Comparison of ENCODE assay signal across 8 cellular contexts in the genomic region with DNA sequence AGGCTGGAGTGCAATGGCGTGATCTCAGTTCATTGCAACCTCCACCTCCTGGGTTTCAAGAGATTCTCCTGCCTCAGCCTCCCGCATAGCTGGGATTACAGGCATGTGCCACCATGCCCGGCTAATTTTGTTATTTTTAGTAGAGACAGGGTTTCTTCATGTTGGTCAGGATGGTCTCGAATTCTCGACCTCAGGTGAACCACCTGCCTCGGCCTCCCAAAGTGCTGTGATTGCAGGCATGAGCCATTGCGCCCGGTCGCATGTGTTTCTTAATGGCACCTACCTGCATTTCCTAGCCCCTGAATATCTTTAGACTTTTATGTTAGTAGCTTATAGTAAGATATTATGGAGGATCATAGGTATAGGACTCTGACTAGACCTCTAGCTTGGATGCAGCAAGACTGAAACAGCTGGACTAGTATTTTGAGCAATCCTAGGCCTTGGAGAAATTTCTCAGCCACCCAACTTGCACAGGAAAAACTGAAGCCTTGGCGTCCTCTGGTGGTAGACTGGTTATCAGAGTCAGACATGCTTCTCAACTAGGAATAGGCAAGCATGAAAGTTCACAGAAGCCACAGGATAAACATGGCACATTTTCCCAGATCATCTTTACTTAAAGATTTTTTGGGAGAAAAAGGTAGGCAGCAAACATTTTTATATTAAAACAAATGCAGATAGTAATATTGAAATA. TPM values are rescaled to one million over a fixed set of nuclear protein-coding genes. Genes with fewer than 3 reads are reported as not detected.
DNase-seq lines count a peak whose midpoint lies in the region; ATAC-seq, FAIRE-seq and TF ChIP-seq lines count a peak whose summit lies in the region.

No MANE protein-coding gene starts in this region.

- peaks cover 47% of the 10 kb centered on the region for H3K36me3 ChIP-seq in K562 (ENCODE audit: control insufficient read depth, insufficient read depth, low read length)
- H3K36me3 ChIP-seq in tibial artery: peaks cover 30 to 61% (median 42%) of the 10 kb centered on the region in 3 donors

- ATAC-seq in K562 (peak; percentile 89), GM21381 (IDR thresholded peaks at IDR 0.05; ENCODE audit: unreplicated experiment) (no peak)

- no peaks in the 10 kb centered on the region for H3K4me1 ChIP-seq in K562 (replicated peaks in 1 of 2; ENCODE audit: control insufficient read depth in 2 of 2, insufficient read depth in 2 of 2, low read length in 2 of 2)
- no peaks in the 10 kb centered on the region for H3K4me1 ChIP-seq in tibial artery

- H3K9me3 ChIP-seq in K562 (replicated peaks; ENCODE audit: control insufficient read depth, insufficient read depth, low read depth, low read length) (no peaks in the 10 kb centered on the region), tibial artery (no peaks in the 10 kb centered on the region)

- TF ChIP-seq CTCF in AG04449 (IDR thresholded peaks at IDR 0.05; ENCODE audit: insufficient read depth, low read length, missing control alignments) (peak; percentile 83), K562 (IDR thresholded peaks at IDR 0.05 in 2 of 3, conservative IDR thresholded peaks at IDR 0.05 in 1 of 3; ENCODE audit: insufficient read depth in 2 of 3, low read depth in 1 of 3, low read length in 3 of 3) (peak; percentile 69 to 87 (median 78)), tibial artery (IDR thresholded peaks at IDR 0.05) (peak; percentile 47 to 48)

- peak; percentile 28; the same call in 1 of the 2 replicates for TF ChIP-seq POLR2A in K562 (conservative IDR thresholded peaks at IDR 0.05)

- no peaks in the 10 kb centered on the region for H3K9me1 ChIP-seq in K562 (ENCODE audit: control insufficient read depth, insufficient read depth, low read length)

- no TSS peak for BruUV-seq in K562 (replicated peaks; lab: Mats Ljungman, UMichigan)

- H3K27me3 ChIP-seq in K562 (ENCODE audit: control insufficient read depth in 2 of 2, insufficient read depth in 2 of 2, low read length in 2 of 2): no peaks in the 10 kb centered on the region
- H3K27me3 ChIP-seq in tibial artery: no peaks in the 10 kb centered on the region

- in situ Hi-C loops in K562 (cut with MboI): no loop called here

- WGBS in K562 (ENCODE audit: insufficient coverage, low coverage, missing lambda C conversion rate): 84% methylated on average over 9 of the region's 10 CpGs

- no peak overlapping the region for H3K27ac ChIP-seq in K562 (ENCODE audit: extremely low read depth, low read depth, low read length)
- H3K27ac ChIP-seq in tibial artery: no peak overlapping the region

- no peak overlapping the region for H3K4me3 ChIP-seq in AG04449 (ENCODE audit: low read depth, low read length)
- no peak overlapping the region for H3K4me3 ChIP-seq in K562
- H3K4me3 ChIP-seq in tibial artery: no peak overlapping the region

- intact Hi-C loops in K562 (cut with micrococcal nuclease): loop anchor here (1.0 to 10.0 kb wide), 5 partner anchors 66 to 242 kb away; partner anchors contain the start of gene SPI1
- intact Hi-C loops in tibial artery (cut with DNase I; ENCODE audit: low total_unique reads): no loop called here

- no peak for TF ChIP-seq EP300 in K562 (IDR thresholded peaks at IDR 0.05; ENCODE audit: low read length)

- DNase-seq in AG04449 (ENCODE audit: low read depth, low spot score) (peak; percentile 34), GM04503 (ENCODE audit: low read depth) (peak; percentile 42), NCI-H2196 treated with DMSO at 0.1 percent for 48 hours (lab: John Stamatoyannopoulos, UW; ENCODE audit: unreplicated experiment) (peak; percentile 27), K562 (ENCODE audit: extremely low read depth in 1 of 4, low spot score in 3 of 4) (peak; percentile 25 to 70 (median 48)), iris pigment epithelial cell (ENCODE audit: low read depth) (peak; percentile 84), tibial artery (peak in 1 of 2 donors; percentile 64), NK-92 (lab: John Stamatoyannopoulos, UW; ENCODE audit: unreplicated experiment) (no peak)

- H2AFZ ChIP-seq in K562 (ENCODE audit: low read depth, low read length): no peak overlapping the region

- POLR2A ChIA-PET in AG04449 (lab: Yijun Ruan, JAX): interaction anchor here (1.0 kb wide), 1 partner anchor 201 kb away, joined by 4 read pairs; no protein-coding TSS in a partner anchor
- POLR2A ChIA-PET in K562 (lab: Yijun Ruan, JAX): interaction anchor here (0.6 to 1.3 kb wide), 7 partner anchors 10 to 50 kb away, joined by 3 to 9 read pairs (median 3); partner anchors contain the start of genes FAM180B, KBTBD4 and NDUFS3

- H3K79me2 ChIP-seq in K562 (ENCODE audit: control insufficient read depth, insufficient read depth, low read length): no peaks in the 10 kb centered on the region

- peak; percentile 83 to 86 for TF ChIP-seq RAD21 in K562 (CRISPR knock-in tag; conservative IDR thresholded peaks at IDR 0.05 in 1 of 2, IDR thresholded peaks at IDR 0.05 in 1 of 2)

- no peaks in the 10 kb centered on the region for H4K20me1 ChIP-seq in K562 (replicated peaks; ENCODE audit: control insufficient read depth, insufficient read depth, low read length)

- CTCF ChIA-PET in AG04449 (lab: Yijun Ruan, JAX) (interaction anchor here (0.6 to 4.0 kb wide), 28 partner anchors 8 to 243 kb away, joined by 3 to 41 read pairs (median 4); partner anchors contain the start of genes CELF1, KBTBD4, NDUFS3 and PSMC3), K562 (lab: Yijun Ruan, JAX; ENCODE audit: low intra/inter-chr PET ratio) (interaction anchor here (0.7 to 1.7 kb wide), 5 partner anchors 66 to 242 kb away, joined by 3 to 7 read pairs (median 3); no protein-coding TSS in a partner anchor)

- no peak overlapping the region for H3K9ac ChIP-seq in K562 (ENCODE audit: insufficient read depth in 1 of 2, low read depth in 2 of 2, low read length in 2 of 2)

- FAIRE-seq in K562 (lab: Jason Lieb, UNC): peak; percentile 78

- H3K4me2 ChIP-seq in K562 (ENCODE audit: insufficient read depth, low read length): no peak overlapping the region

RNA-seq across cellular contexts. Expression of gene C1QTNF4, which starts 22.7 kb away (rescaled TPM):
- not detected in 2 replicates for total RNA-seq in K562 (2011; cell fraction: chromatin; rRNA removed; ENCODE audit: low replicate concordance)
- not detected in 2 replicates for total RNA-seq in K562 (2011; cell fraction: nucleolus; rRNA removed)
- total RNA-seq in K562 (2011; cell fraction: nucleoplasm; rRNA removed): not detected in 2 replicates
- not detected in 2 replicates for total RNA-seq in K562 (2014; rRNA removed)
- total RNA-seq in K562 (2014; rRNA removed; fragmentation: Illumina TruSeq; extraction: Trizol): not detected in 2 replicates
- not detected in 2 replicates for total RNA-seq in K562 (2015; rRNA removed; fragmentation: Illumina TruSeq; extraction: Trizol)
- not detected in 2 replicates for total RNA-seq in K562 (2021)
- not detected in 2 replicates for polyA plus RNA-seq in K562 (2011; rRNA removed)
- polyA plus RNA-seq in K562 (2011; cell fraction: cytosol; rRNA removed): not detected in 2 replicates
- not detected in 2 replicates for polyA plus RNA-seq in K562 (2011; cell fraction: nucleus; rRNA removed)
- polyA plus RNA-seq in K562 (2012): not detected in 2 replicates
- polyA plus RNA-seq in K562 (2014; fragmentation: Illumina TruSeq; extraction: Trizol): not detected in 2 replicates
- not detected for polyA plus RNA-seq in K562 (2014; fragmentation: Nextera tagmentation; extraction: Ambion mirVana)
- polyA plus RNA-seq in K562 (2014; rRNA removed): not detected in 2 replicates
- not detected in 2 replicates for polyA minus RNA-seq in K562 (2011; rRNA and poly(A)+ RNA removed)
- not detected in 2 replicates for polyA minus RNA-seq in K562 (2011; cell fraction: cytosol; rRNA and poly(A)+ RNA removed)
- polyA minus RNA-seq in K562 (2011; cell fraction: nucleus; rRNA and poly(A)+ RNA removed): not detected in 2 replicates

RNA-seq across cellular contexts. Expression of gene MTCH2, which starts 25.5 kb away (rescaled TPM):
- 62.0 and 62.6 TPM in 2 replicates for total RNA-seq in K562 (2011; cell fraction: chromatin; rRNA removed; ENCODE audit: low replicate concordance)
- total RNA-seq in K562 (2011; cell fraction: nucleolus; rRNA removed): 38.3 and 45.9 TPM in 2 replicates
- total RNA-seq in K562 (2011; cell fraction: nucleoplasm; rRNA removed): 63.4 and 83.7 TPM in 2 replicates
- 95.4 and 124 TPM in 2 replicates for total RNA-seq in K562 (2014; rRNA removed)
- 245 and 293 TPM in 2 replicates for total RNA-seq in K562 (2014; rRNA removed; fragmentation: Illumina TruSeq; extraction: Trizol)
- 154 and 162 TPM in 2 replicates for total RNA-seq in K562 (2015; rRNA removed; fragmentation: Illumina TruSeq; extraction: Trizol)
- total RNA-seq in K562 (2021): 266 and 273 TPM in 2 replicates
- 125 and 198 TPM in 2 replicates for polyA plus RNA-seq in K562 (2011; rRNA removed)
- polyA plus RNA-seq in K562 (2011; cell fraction: cytosol; rRNA removed): 161 and 214 TPM in 2 replicates
- 96.3 and 140 TPM in 2 replicates for polyA plus RNA-seq in K562 (2011; cell fraction: nucleus; rRNA removed)
- polyA plus RNA-seq in K562 (2012): 159 and 305 TPM in 2 replicates
- polyA plus RNA-seq in K562 (2014; fragmentation: Illumina TruSeq; extraction: Trizol): 194 and 219 TPM in 2 replicates
- 100 to 1,000 TPM; 607 to 620 TPM for polyA plus RNA-seq in K562 (2014; fragmentation: Nextera tagmentation; extraction: Ambion mirVana)
- 117 and 134 TPM in 2 replicates for polyA plus RNA-seq in K562 (2014; rRNA removed)
- 124 and 166 TPM in 2 replicates for polyA minus RNA-seq in K562 (2011; rRNA and poly(A)+ RNA removed)
- 80.1 and 100 TPM in 2 replicates for polyA minus RNA-seq in K562 (2011; cell fraction: cytosol; rRNA and poly(A)+ RNA removed)
- polyA minus RNA-seq in K562 (2011; cell fraction: nucleus; rRNA and poly(A)+ RNA removed): 21.0 and 35.2 TPM in 2 replicates

RNA-seq across cellular contexts. Expression of gene FAM180B, which starts 30.4 kb away (rescaled TPM):
- 0.49 and 0.51 TPM in 2 replicates for total RNA-seq in K562 (2011; cell fraction: chromatin; rRNA removed; ENCODE audit: low replicate concordance)
- 0.26 and 0.50 TPM in 2 replicates for total RNA-seq in K562 (2011; cell fraction: nucleolus; rRNA removed)
- total RNA-seq in K562 (2011; cell fraction: nucleoplasm; rRNA removed): 0.61 TPM in 1 of 2 replicates, not detected in the other
- total RNA-seq in K562 (2014; rRNA removed) (0.14 TPM in 1 of 2 replicates, not detected in the other), K562 (2014; rRNA removed; fragmentation: Illumina TruSeq; extraction: Trizol) (not detected in 2 replicates), K562 (2015; rRNA removed; fragmentation: Illumina TruSeq; extraction: Trizol) (not detected in 2 replicates), K562 (2021) (not detected in 2 replicates)
- polyA plus RNA-seq in K562 (2011; rRNA removed) (not detected in 2 replicates), K562 (2014; fragmentation: Illumina TruSeq; extraction: Trizol) (not detected in 2 replicates), K562 (2014; fragmentation: Nextera tagmentation; extraction: Ambion mirVana) (not detected), K562 (2014; rRNA removed) (0.05 TPM in 1 of 2 replicates, not detected in the other)
- polyA plus RNA-seq in K562 (2011; cell fraction: cytosol; rRNA removed): not detected in 2 replicates
- polyA plus RNA-seq in K562 (2011; cell fraction: nucleus; rRNA removed): 0.51 TPM in 1 of 2 replicates, not detected in the other
- not detected in 2 replicates for polyA plus RNA-seq in K562 (2012)
- 0.14 TPM in 1 of 2 replicates, not detected in the other for polyA minus RNA-seq in K562 (2011; rRNA and poly(A)+ RNA removed)
- polyA minus RNA-seq in K562 (2011; cell fraction: cytosol; rRNA and poly(A)+ RNA removed): not detected in 2 replicates
- 0.13 and 0.44 TPM in 2 replicates for polyA minus RNA-seq in K562 (2011; cell fraction: nucleus; rRNA and poly(A)+ RNA removed)

RNA-seq across cellular contexts. Expression of gene NDUFS3, which starts 38.0 kb away (rescaled TPM):
- 228 and 279 TPM in 2 replicates for total RNA-seq in K562 (2011; cell fraction: chromatin; rRNA removed; ENCODE audit: low replicate concordance)
- 212 and 223 TPM in 2 replicates for total RNA-seq in K562 (2011; cell fraction: nucleolus; rRNA removed)
- total RNA-seq in K562 (2011; cell fraction: nucleoplasm; rRNA removed): 239 and 241 TPM in 2 replicates
- total RNA-seq in K562 (2014; rRNA removed) (203 and 207 TPM in 2 replicates), K562 (2014; rRNA removed; fragmentation: Illumina TruSeq; extraction: Trizol) (191 and 192 TPM in 2 replicates), K562 (2015; rRNA removed; fragmentation: Illumina TruSeq; extraction: Trizol) (190 and 191 TPM in 2 replicates), K562 (2021) (229 and 238 TPM in 2 replicates)
- polyA plus RNA-seq in K562 (2011; rRNA removed) (302 and 343 TPM in 2 replicates), K562 (2014; fragmentation: Illumina TruSeq; extraction: Trizol) (194 and 197 TPM in 2 replicates), K562 (2014; fragmentation: Nextera tagmentation; extraction: Ambion mirVana) (10 to 100 TPM; 38.7 to 82.3 TPM), K562 (2014; rRNA removed) (341 and 353 TPM in 2 replicates)
- polyA plus RNA-seq in K562 (2011; cell fraction: cytosol; rRNA removed): 353 and 764 TPM in 2 replicates
- polyA plus RNA-seq in K562 (2011; cell fraction: nucleus; rRNA removed): 319 and 323 TPM in 2 replicates
- polyA plus RNA-seq in K562 (2012): 137 and 179 TPM in 2 replicates
- 180 and 229 TPM in 2 replicates for polyA minus RNA-seq in K562 (2011; rRNA and poly(A)+ RNA removed)
- polyA minus RNA-seq in K562 (2011; cell fraction: cytosol; rRNA and poly(A)+ RNA removed): 60.6 and 66.6 TPM in 2 replicates
- polyA minus RNA-seq in K562 (2011; cell fraction: nucleus; rRNA and poly(A)+ RNA removed): 57.1 and 90.0 TPM in 2 replicates

RNA-seq across cellular contexts. Expression of gene KBTBD4, which starts 38.1 kb away (rescaled TPM):
- 9.0 and 15.8 TPM in 2 replicates for total RNA-seq in K562 (2011; cell fraction: chromatin; rRNA removed; ENCODE audit: low replicate concordance)
- total RNA-seq in K562 (2011; cell fraction: nucleolus; rRNA removed): 11.7 and 13.2 TPM in 2 replicates
- total RNA-seq in K562 (2011; cell fraction: nucleoplasm; rRNA removed): 11.6 and 13.4 TPM in 2 replicates
- total RNA-seq in K562 (2014; rRNA removed) (9.1 and 11.2 TPM in 2 replicates), K562 (2014; rRNA removed; fragmentation: Illumina TruSeq; extraction: Trizol) (13.6 TPM in 2 replicates), K562 (2015; rRNA removed; fragmentation: Illumina TruSeq; extraction: Trizol) (13.3 and 13.6 TPM in 2 replicates), K562 (2021) (11.0 and 12.9 TPM in 2 replicates)
- polyA plus RNA-seq in K562 (2011; rRNA removed) (16.9 and 18.2 TPM in 2 replicates), K562 (2014; fragmentation: Illumina TruSeq; extraction: Trizol) (13.0 and 13.1 TPM in 2 replicates), K562 (2014; fragmentation: Nextera tagmentation; extraction: Ambion mirVana) (10 to 100 TPM; 30.1 to 33.9 TPM), K562 (2014; rRNA removed) (7.0 and 10.1 TPM in 2 replicates)
- 16.9 and 19.8 TPM in 2 replicates for polyA plus RNA-seq in K562 (2011; cell fraction: cytosol; rRNA removed)
- 6.6 and 9.4 TPM in 2 replicates for polyA plus RNA-seq in K562 (2011; cell fraction: nucleus; rRNA removed)
- polyA plus RNA-seq in K562 (2012): 9.4 and 13.6 TPM in 2 replicates
- polyA minus RNA-seq in K562 (2011; rRNA and poly(A)+ RNA removed): 21.9 and 23.1 TPM in 2 replicates
- polyA minus RNA-seq in K562 (2011; cell fraction: cytosol; rRNA and poly(A)+ RNA removed): 8.3 and 9.2 TPM in 2 replicates
- polyA minus RNA-seq in K562 (2011; cell fraction: nucleus; rRNA and poly(A)+ RNA removed): 5.4 and 10.0 TPM in 2 replicates
